ENCODE assay signal across 1 cellular context in the genomic region with DNA sequence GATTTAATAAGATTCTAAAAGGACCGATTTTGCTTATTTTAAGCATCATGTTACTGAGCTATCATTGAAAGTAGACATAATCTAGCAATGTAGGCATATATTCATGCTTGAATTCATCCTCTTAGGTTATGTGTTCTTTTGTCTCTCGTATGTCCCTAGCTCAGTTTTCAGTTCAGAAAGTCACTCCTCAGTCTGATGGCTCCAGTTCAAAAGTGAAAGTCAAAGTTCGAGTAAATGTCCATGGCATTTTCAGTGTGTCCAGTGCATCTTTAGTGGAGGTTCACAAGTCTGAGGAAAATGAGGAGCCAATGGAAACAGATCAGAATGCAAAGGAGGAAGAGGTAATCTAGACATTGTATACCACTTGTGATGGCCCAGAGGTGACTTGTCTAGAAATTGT.
TF ChIP-seq lines count a peak whose summit lies in the region.

No MANE protein-coding gene starts in this region.

TF ChIP-seq in K562, 482 proteins besides CTCF, POLR2A, EP300 and RAD21 (continued from another document):
- TF ChIP-seq, protein P1, sequence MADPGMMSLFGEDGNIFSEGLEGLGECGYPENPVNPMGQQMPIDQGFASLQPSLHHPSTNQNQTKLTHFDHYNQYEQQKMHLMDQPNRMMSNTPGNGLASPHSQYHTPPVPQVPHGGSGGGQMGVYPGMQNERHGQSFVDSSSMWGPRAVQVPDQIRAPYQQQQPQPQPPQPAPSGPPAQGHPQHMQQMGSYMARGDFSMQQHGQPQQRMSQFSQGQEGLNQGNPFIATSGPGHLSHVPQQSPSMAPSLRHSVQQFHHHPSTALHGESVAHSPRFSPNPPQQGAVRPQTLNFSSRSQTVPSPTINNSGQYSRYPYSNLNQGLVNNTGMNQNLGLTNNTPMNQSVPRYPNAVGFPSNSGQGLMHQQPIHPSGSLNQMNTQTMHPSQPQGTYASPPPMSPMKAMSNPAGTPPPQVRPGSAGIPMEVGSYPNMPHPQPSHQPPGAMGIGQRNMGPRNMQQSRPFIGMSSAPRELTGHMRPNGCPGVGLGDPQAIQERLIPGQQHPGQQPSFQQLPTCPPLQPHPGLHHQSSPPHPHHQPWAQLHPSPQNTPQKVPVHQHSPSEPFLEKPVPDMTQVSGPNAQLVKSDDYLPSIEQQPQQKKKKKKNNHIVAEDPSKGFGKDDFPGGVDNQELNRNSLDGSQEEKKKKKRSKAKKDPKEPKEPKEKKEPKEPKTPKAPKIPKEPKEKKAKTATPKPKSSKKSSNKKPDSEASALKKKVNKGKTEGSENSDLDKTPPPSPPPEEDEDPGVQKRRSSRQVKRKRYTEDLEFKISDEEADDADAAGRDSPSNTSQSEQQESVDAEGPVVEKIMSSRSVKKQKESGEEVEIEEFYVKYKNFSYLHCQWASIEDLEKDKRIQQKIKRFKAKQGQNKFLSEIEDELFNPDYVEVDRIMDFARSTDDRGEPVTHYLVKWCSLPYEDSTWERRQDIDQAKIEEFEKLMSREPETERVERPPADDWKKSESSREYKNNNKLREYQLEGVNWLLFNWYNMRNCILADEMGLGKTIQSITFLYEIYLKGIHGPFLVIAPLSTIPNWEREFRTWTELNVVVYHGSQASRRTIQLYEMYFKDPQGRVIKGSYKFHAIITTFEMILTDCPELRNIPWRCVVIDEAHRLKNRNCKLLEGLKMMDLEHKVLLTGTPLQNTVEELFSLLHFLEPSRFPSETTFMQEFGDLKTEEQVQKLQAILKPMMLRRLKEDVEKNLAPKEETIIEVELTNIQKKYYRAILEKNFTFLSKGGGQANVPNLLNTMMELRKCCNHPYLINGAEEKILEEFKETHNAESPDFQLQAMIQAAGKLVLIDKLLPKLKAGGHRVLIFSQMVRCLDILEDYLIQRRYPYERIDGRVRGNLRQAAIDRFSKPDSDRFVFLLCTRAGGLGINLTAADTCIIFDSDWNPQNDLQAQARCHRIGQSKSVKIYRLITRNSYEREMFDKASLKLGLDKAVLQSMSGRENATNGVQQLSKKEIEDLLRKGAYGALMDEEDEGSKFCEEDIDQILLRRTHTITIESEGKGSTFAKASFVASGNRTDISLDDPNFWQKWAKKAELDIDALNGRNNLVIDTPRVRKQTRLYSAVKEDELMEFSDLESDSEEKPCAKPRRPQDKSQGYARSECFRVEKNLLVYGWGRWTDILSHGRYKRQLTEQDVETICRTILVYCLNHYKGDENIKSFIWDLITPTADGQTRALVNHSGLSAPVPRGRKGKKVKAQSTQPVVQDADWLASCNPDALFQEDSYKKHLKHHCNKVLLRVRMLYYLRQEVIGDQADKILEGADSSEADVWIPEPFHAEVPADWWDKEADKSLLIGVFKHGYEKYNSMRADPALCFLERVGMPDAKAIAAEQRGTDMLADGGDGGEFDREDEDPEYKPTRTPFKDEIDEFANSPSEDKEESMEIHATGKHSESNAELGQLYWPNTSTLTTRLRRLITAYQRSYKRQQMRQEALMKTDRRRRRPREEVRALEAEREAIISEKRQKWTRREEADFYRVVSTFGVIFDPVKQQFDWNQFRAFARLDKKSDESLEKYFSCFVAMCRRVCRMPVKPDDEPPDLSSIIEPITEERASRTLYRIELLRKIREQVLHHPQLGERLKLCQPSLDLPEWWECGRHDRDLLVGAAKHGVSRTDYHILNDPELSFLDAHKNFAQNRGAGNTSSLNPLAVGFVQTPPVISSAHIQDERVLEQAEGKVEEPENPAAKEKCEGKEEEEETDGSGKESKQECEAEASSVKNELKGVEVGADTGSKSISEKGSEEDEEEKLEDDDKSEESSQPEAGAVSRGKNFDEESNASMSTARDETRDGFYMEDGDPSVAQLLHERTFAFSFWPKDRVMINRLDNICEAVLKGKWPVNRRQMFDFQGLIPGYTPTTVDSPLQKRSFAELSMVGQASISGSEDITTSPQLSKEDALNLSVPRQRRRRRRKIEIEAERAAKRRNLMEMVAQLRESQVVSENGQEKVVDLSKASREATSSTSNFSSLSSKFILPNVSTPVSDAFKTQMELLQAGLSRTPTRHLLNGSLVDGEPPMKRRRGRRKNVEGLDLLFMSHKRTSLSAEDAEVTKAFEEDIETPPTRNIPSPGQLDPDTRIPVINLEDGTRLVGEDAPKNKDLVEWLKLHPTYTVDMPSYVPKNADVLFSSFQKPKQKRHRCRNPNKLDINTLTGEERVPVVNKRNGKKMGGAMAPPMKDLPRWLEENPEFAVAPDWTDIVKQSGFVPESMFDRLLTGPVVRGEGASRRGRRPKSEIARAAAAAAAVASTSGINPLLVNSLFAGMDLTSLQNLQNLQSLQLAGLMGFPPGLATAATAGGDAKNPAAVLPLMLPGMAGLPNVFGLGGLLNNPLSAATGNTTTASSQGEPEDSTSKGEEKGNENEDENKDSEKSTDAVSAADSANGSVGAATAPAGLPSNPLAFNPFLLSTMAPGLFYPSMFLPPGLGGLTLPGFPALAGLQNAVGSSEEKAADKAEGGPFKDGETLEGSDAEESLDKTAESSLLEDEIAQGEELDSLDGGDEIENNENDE (IDR thresholded peaks at IDR 0.05; ENCODE audit: low read depth, low read length), result no peak
- no peak for TF ChIP-seq RBM17 (IDR thresholded peaks at IDR 0.05; ENCODE audit: borderline replicate concordance, low read depth, low read length)
- TF ChIP-seq FOXJ3 (CRISPR knock-in tag; IDR thresholded peaks at IDR 0.05), result no peak
- no peak for TF ChIP-seq CREB1 (IDR thresholded peaks at IDR 0.05)
- no peak for TF ChIP-seq CREB1 (CRISPR knock-in tag; IDR thresholded peaks at IDR 0.05)
- TF ChIP-seq PTTG1 (tag; IDR thresholded peaks at IDR 0.05; ENCODE audit: low read depth), result no peak
- no peak for TF ChIP-seq ZNF436 (CRISPR knock-in tag; IDR thresholded peaks at IDR 0.05)
- TF ChIP-seq HDAC3 (IDR thresholded peaks at IDR 0.05; ENCODE audit: borderline replicate concordance, partially characterized antibody), result no peak
- no peak for TF ChIP-seq RBBP5 (IDR thresholded peaks at IDR 0.05; ENCODE audit: borderline replicate concordance, insufficient read depth, low read length, poor library complexity, severe bottlenecking)
- TF ChIP-seq, protein P2, sequence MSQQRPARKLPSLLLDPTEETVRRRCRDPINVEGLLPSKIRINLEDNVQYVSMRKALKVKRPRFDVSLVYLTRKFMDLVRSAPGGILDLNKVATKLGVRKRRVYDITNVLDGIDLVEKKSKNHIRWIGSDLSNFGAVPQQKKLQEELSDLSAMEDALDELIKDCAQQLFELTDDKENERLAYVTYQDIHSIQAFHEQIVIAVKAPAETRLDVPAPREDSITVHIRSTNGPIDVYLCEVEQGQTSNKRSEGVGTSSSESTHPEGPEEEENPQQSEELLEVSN (IDR thresholded peaks at IDR 0.05; ENCODE audit: borderline replicate concordance in 1 of 2, extremely low read depth in 1 of 2, insufficient read depth in 1 of 2, insufficient read length in 1 of 2, low read depth in 1 of 2, low read length in 1 of 2, poor library complexity in 1 of 2, severe bottlenecking in 1 of 2), result no peak
- no peak for TF ChIP-seq HSF4 (CRISPR knock-in tag; IDR thresholded peaks at IDR 0.05; ENCODE audit: borderline replicate concordance)
- TF ChIP-seq, protein P3, sequence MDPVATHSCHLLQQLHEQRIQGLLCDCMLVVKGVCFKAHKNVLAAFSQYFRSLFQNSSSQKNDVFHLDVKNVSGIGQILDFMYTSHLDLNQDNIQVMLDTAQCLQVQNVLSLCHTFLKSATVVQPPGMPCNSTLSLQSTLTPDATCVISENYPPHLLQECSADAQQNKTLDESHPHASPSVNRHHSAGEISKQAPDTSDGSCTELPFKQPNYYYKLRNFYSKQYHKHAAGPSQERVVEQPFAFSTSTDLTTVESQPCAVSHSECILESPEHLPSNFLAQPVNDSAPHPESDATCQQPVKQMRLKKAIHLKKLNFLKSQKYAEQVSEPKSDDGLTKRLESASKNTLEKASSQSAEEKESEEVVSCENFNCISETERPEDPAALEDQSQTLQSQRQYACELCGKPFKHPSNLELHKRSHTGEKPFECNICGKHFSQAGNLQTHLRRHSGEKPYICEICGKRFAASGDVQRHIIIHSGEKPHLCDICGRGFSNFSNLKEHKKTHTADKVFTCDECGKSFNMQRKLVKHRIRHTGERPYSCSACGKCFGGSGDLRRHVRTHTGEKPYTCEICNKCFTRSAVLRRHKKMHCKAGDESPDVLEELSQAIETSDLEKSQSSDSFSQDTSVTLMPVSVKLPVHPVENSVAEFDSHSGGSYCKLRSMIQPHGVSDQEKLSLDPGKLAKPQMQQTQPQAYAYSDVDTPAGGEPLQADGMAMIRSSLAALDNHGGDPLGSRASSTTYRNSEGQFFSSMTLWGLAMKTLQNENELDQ (CRISPR knock-in tag; IDR thresholded peaks at IDR 0.05; ENCODE audit: borderline replicate concordance), result no peak
- no peak for TF ChIP-seq ZNF384 (IDR thresholded peaks at IDR 0.05; ENCODE audit: low read depth, low read length)
- no peak for TF ChIP-seq CBFA2T2 (conservative IDR thresholded peaks at IDR 0.05)
- TF ChIP-seq U2AF1 (optimal IDR thresholded peaks at IDR 0.05; ENCODE audit: low read depth, low read length), result no peak
- TF ChIP-seq ZBTB17 (CRISPR knock-in tag; IDR thresholded peaks at IDR 0.05), result no peak
- TF ChIP-seq TCF7 (IDR thresholded peaks at IDR 0.05; ENCODE audit: borderline replicate concordance), result no peak
- TF ChIP-seq, protein P4, sequence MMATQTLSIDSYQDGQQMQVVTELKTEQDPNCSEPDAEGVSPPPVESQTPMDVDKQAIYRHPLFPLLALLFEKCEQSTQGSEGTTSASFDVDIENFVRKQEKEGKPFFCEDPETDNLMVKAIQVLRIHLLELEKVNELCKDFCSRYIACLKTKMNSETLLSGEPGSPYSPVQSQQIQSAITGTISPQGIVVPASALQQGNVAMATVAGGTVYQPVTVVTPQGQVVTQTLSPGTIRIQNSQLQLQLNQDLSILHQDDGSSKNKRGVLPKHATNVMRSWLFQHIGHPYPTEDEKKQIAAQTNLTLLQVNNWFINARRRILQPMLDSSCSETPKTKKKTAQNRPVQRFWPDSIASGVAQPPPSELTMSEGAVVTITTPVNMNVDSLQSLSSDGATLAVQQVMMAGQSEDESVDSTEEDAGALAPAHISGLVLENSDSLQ (IDR thresholded peaks at IDR 0.05), result no peak
- TF ChIP-seq, protein P5, sequence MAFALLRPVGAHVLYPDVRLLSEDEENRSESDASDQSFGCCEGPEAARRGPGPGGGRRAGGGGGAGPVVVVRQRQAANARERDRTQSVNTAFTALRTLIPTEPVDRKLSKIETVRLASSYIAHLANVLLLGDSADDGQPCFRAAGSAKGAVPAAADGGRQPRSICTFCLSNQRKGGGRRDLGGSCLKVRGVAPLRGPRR (CRISPR knock-in tag; IDR thresholded peaks at IDR 0.05), result no peak
TF ChIP-seq in K562: peak in this region for 0.
